In genomic region chr11:18013790-18014507, GRCh38 we compare ENCODE assay signal across 8 cellular contexts.
DNase-seq lines count a peak whose midpoint lies in the region; ATAC-seq and TF ChIP-seq lines count a peak whose summit lies in the region.

No MANE protein-coding gene starts in this region.

- peak overlapping the region; percentile 97 for H3K27ac Mint-ChIP-seq in activated naive CD4-positive, alpha-beta T cell treated with anti-CD3 and anti-CD28 coated beads, Interleukin-2, amount 50 U/mL, for 24 hours
- peak overlapping the region; percentile 100 for H3K27ac Mint-ChIP-seq in T-helper 1 cell treated with Interleukin-12 subunit alpha and Interleukin-12 subunit beta and Interleukin-4 antibody, amounts not matched to agents 30 μg/mL and 1 μg/mL, for 36 hours

- H3K36me3 Mint-ChIP-seq in activated naive CD4-positive, alpha-beta T cell treated with anti-CD3 and anti-CD28 coated beads, Interleukin-2, amount 50 U/mL, for 24 hours, result no peaks in the 10 kb centered on the region
- no peaks in the 10 kb centered on the region for H3K36me3 Mint-ChIP-seq in T-helper 1 cell treated with Interleukin-12 subunit alpha and Interleukin-12 subunit beta and Interleukin-4 antibody, amounts not matched to agents 30 μg/mL and 1 μg/mL, for 36 hours (ENCODE audit: low read depth)

- H3K4me3 Mint-ChIP-seq in activated naive CD4-positive, alpha-beta T cell treated with anti-CD3 and anti-CD28 coated beads, Interleukin-2, amount 50 U/mL, for 24 hours, result peak overlapping the region; percentile 98
- peak overlapping the region; percentile 100 for H3K4me3 Mint-ChIP-seq in T-helper 1 cell treated with Interleukin-12 subunit alpha and Interleukin-12 subunit beta and Interleukin-4 antibody, amounts not matched to agents 30 μg/mL and 1 μg/mL, for 36 hours

- ATAC-seq in HG03439 (IDR thresholded peaks at IDR 0.05; ENCODE audit: unreplicated experiment), result no peak

- H3K4me3 ChIP-seq in fibroblast of pulmonary artery (replicated peaks; ENCODE audit: low read depth, low read length) (peak overlapping the region; percentile 85), retinal pigment epithelial cell (ENCODE audit: low read length) (peak overlapping the region; percentile 88)

- TF ChIP-seq CTCF in fibroblast of pulmonary artery (IDR thresholded peaks at IDR 0.05; ENCODE audit: low read length, missing control alignments) (no peak), retinal pigment epithelial cell (conservative IDR thresholded peaks at IDR 0.05; ENCODE audit: low read depth, low read length) (no peak)

- H3K4me1 Mint-ChIP-seq in activated naive CD4-positive, alpha-beta T cell treated with anti-CD3 and anti-CD28 coated beads, Interleukin-2, amount 50 U/mL, for 24 hours, result peaks cover 39% of the 10 kb centered on the region
- peaks cover 22% of the 10 kb centered on the region for H3K4me1 Mint-ChIP-seq in T-helper 1 cell treated with Interleukin-12 subunit alpha and Interleukin-12 subunit beta and Interleukin-4 antibody, amounts not matched to agents 30 μg/mL and 1 μg/mL, for 36 hours (ENCODE audit: low read depth)

- DNase-seq in activated naive CD4-positive, alpha-beta T cell treated with Interleukin-2 at 50 U/mL for 16 hours, result no peak
- DNase-seq in fibroblast of pulmonary artery (ENCODE audit: low read depth), result no peak
- DNase-seq in retinal pigment epithelial cell (ENCODE audit: low read depth), result no peak
- no peak for DNase-seq in NCI-H2171 treated with DMSO at 0.1 percent for 48 hours (lab: John Stamatoyannopoulos, UW)
- no peak for DNase-seq in SKM-1 (lab: John Stamatoyannopoulos, UW; ENCODE audit: unreplicated experiment)

- no peaks in the 10 kb centered on the region for H3K9me3 Mint-ChIP-seq in activated naive CD4-positive, alpha-beta T cell treated with anti-CD3 and anti-CD28 coated beads, Interleukin-2, amount 50 U/mL, for 24 hours
- no peaks in the 10 kb centered on the region for H3K9me3 Mint-ChIP-seq in T-helper 1 cell treated with Interleukin-12 subunit alpha and Interleukin-12 subunit beta and Interleukin-4 antibody, amounts not matched to agents 30 μg/mL and 1 μg/mL, for 36 hours

- H3K27me3 Mint-ChIP-seq in activated naive CD4-positive, alpha-beta T cell treated with anti-CD3 and anti-CD28 coated beads, Interleukin-2, amount 50 U/mL, for 24 hours, result no peaks in the 10 kb centered on the region
- peaks cover 6% of the 10 kb centered on the region for H3K27me3 Mint-ChIP-seq in T-helper 1 cell treated with Interleukin-12 subunit alpha and Interleukin-12 subunit beta and Interleukin-4 antibody, amounts not matched to agents 30 μg/mL and 1 μg/mL, for 36 hours (ENCODE audit: low read depth)
